Comparison of ENCODE assay signal across 1 cellular context in the genomic region with DNA sequence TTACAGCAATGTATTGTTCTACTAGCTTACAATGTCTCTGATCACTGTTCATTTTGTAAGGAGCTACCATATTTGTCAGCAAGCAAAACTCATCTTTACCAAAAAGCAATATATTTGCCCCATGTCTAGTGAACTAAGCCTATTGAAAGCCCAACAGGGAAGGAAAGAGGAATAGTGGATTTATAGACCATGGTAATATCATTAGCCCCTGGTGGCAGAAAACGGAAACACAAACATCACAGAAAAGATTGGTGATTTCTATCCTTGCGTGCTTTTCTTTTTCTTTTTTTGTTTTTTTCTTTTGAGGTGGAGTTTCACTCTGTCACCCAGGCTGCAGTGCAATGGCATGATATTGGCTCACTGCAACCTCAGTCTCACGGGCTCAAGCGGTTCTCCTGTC.
TF ChIP-seq lines count a peak whose summit lies in the region.

No MANE protein-coding gene starts in this region.

TF ChIP-seq in GM23338, 12 proteins besides CTCF, POLR2A, EP300 and RAD21 (continued from another document):
- TF ChIP-seq, protein P1, sequence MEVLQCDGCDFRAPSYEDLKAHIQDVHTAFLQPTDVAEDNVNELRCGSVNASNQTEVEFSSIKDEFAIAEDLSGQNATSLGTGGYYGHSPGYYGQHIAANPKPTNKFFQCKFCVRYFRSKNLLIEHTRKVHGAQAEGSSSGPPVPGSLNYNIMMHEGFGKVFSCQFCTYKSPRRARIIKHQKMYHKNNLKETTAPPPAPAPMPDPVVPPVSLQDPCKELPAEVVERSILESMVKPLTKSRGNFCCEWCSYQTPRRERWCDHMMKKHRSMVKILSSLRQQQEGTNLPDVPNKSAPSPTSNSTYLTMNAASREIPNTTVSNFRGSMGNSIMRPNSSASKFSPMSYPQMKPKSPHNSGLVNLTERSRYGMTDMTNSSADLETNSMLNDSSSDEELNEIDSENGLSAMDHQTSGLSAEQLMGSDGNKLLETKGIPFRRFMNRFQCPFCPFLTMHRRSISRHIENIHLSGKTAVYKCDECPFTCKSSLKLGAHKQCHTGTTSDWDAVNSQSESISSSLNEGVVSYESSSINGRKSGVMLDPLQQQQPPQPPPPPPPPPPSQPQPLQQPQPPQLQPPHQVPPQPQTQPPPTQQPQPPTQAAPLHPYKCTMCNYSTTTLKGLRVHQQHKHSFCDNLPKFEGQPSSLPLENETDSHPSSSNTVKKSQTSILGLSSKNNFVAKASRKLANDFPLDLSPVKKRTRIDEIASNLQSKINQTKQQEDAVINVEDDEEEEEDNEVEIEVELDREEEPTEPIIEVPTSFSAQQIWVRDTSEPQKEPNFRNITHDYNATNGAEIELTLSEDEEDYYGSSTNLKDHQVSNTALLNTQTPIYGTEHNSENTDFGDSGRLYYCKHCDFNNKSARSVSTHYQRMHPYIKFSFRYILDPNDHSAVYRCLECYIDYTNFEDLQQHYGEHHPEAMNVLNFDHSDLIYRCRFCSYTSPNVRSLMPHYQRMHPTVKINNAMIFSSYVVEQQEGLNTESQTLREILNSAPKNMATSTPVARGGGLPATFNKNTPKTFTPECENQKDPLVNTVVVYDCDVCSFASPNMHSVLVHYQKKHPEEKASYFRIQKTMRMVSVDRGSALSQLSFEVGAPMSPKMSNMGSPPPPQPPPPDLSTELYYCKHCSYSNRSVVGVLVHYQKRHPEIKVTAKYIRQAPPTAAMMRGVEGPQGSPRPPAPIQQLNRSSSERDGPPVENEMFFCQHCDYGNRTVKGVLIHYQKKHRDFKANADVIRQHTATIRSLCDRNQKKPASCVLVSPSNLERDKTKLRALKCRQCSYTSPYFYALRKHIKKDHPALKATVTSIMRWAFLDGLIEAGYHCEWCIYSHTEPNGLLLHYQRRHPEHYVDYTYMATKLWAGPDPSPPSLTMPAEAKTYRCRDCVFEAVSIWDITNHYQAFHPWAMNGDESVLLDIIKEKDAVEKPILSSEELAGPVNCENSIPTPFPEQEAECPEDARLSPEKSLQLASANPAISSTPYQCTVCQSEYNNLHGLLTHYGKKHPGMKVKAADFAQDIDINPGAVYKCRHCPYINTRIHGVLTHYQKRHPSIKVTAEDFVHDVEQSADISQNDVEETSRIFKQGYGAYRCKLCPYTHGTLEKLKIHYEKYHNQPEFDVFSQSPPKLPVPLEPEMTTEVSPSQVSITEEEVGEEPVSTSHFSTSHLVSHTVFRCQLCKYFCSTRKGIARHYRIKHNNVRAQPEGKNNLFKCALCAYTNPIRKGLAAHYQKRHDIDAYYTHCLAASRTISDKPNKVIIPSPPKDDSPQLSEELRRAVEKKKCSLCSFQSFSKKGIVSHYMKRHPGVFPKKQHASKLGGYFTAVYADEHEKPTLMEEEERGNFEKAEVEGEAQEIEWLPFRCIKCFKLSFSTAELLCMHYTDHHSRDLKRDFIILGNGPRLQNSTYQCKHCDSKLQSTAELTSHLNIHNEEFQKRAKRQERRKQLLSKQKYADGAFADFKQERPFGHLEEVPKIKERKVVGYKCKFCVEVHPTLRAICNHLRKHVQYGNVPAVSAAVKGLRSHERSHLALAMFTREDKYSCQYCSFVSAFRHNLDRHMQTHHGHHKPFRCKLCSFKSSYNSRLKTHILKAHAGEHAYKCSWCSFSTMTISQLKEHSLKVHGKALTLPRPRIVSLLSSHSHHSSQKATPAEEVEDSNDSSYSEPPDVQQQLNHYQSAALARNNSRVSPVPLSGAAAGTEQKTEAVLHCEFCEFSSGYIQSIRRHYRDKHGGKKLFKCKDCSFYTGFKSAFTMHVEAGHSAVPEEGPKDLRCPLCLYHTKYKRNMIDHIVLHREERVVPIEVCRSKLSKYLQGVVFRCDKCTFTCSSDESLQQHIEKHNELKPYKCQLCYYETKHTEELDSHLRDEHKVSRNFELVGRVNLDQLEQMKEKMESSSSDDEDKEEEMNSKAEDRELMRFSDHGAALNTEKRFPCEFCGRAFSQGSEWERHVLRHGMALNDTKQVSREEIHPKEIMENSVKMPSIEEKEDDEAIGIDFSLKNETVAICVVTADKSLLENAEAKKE (CRISPR knock-in tag; IDR thresholded peaks at IDR 0.05), result no peak
- no peak for TF ChIP-seq EZH2 (IDR thresholded peaks at IDR 0.05; ENCODE audit: low read depth, unreplicated experiment)
- no peak for TF ChIP-seq JUNB (IDR thresholded peaks at IDR 0.05; ENCODE audit: unreplicated experiment)
- no peak for TF ChIP-seq EZH2phosphoT487 (IDR thresholded peaks at IDR 0.05; ENCODE audit: unreplicated experiment)
- TF ChIP-seq STAT1 (IDR thresholded peaks at IDR 0.05; ENCODE audit: unreplicated experiment), result no peak
- TF ChIP-seq, protein P2, sequence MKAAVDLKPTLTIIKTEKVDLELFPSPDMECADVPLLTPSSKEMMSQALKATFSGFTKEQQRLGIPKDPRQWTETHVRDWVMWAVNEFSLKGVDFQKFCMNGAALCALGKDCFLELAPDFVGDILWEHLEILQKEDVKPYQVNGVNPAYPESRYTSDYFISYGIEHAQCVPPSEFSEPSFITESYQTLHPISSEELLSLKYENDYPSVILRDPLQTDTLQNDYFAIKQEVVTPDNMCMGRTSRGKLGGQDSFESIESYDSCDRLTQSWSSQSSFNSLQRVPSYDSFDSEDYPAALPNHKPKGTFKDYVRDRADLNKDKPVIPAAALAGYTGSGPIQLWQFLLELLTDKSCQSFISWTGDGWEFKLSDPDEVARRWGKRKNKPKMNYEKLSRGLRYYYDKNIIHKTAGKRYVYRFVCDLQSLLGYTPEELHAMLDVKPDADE (IDR thresholded peaks at IDR 0.05), result no peak
- TF ChIP-seq ZNF114 (CRISPR knock-in tag; IDR thresholded peaks at IDR 0.05), result no peak
- no peak for TF ChIP-seq CREB1 (CRISPR knock-in tag; IDR thresholded peaks at IDR 0.05; ENCODE audit: low read depth)
